In genomic region chr15:72474466-72474911, GRCh38 we compare ENCODE assay signal across 8 cellular contexts. TPM values are rescaled to one million over a fixed set of nuclear protein-coding genes. Genes with fewer than 3 reads are reported as not detected.
A peak's percentile ranks its signal among the peaks of the same experiment; 100 is the strongest.
DNase-seq lines count a peak whose midpoint lies in the region; ATAC-seq and TF ChIP-seq lines count a peak whose summit lies in the region.

No MANE protein-coding gene starts in this region.

- peak; percentile 17 for ATAC-seq in GM18909 (IDR thresholded peaks at IDR 0.05; ENCODE audit: poor library complexity, unreplicated experiment)
- peak; percentile 19 for ATAC-seq in HG02943 (IDR thresholded peaks at IDR 0.05; ENCODE audit: low read depth, unreplicated experiment)

- H3K27me3 Mint-ChIP-seq in activated T-helper 1 cell treated with anti-CD3 and anti-CD28 coated beads, Interleukin-12 subunit alpha, Interleukin-12 subunit beta, Interleukin-2, Interleukin-4 antibody, amounts not matched to agents 30 ng/mL and 10 ng/mL and 1 ng/mL, durations not matched to agents 14 hours and 24 hours and 36 hours (ENCODE audit: insufficient read depth), result no peaks in the 10 kb centered on the region

- no peak for DNase-seq in activated T-helper 1 cell treated with anti-CD3 and anti-CD28 coated beads, Interleukin-12 subunit alpha, Interleukin-12 subunit beta, Interleukin-2, Interleukin-4 antibody, amounts not matched to agents 30 ng/mL and 10 ng/mL and 1 ng/mL, durations not matched to agents 14 hours and 24 hours and 36 hours (ENCODE audit: low spot score)
- DNase-seq in right atrium auricular region (ENCODE audit: low spot score) (no peak), NCI-H1694 (lab: John Stamatoyannopoulos, UW) (no peak), NCI-H2107 (lab: John Stamatoyannopoulos, UW) (no peak), GM10266 (ENCODE audit: extremely low spot score) (no peak)

- intact Hi-C loops in activated T-helper 1 cell treated with anti-CD3 and anti-CD28 coated beads, Interleukin-12 subunit alpha, Interleukin-12 subunit beta, Interleukin-2, Interleukin-4 antibody, amounts not matched to agents 30 ng/mL and 10 ng/mL and 1 ng/mL, durations not matched to agents 14 hours and 24 hours and 36 hours (cut with micrococcal nuclease), result loop anchor here (1.0 to 5.0 kb wide), 7 partner anchors 60 to 578 kb away; partner anchors contain the start of genes ADPGK, BBS4, HIGD2B and NEO1

- H3K27ac Mint-ChIP-seq in activated T-helper 1 cell treated with anti-CD3 and anti-CD28 coated beads, Interleukin-12 subunit alpha, Interleukin-12 subunit beta, Interleukin-2, Interleukin-4 antibody, amounts not matched to agents 30 ng/mL and 10 ng/mL and 1 ng/mL, durations not matched to agents 14 hours and 24 hours and 36 hours, result peak overlapping the region; percentile 99

- peaks cover 0 to 39% of the 10 kb centered on the region in 2 donors for H3K4me1 ChIP-seq in right atrium auricular region
- H3K4me1 ChIP-seq in skeletal muscle satellite cell (ENCODE audit: control insufficient read depth, insufficient read depth, low read length), result peaks cover 22% of the 10 kb centered on the region

- H3K4me2 ChIP-seq in skeletal muscle satellite cell (ENCODE audit: low read length), result peak overlapping the region; percentile 99

- H3K4me1 Mint-ChIP-seq in activated T-helper 1 cell treated with anti-CD3 and anti-CD28 coated beads, Interleukin-12 subunit alpha, Interleukin-12 subunit beta, Interleukin-2, Interleukin-4 antibody, amounts not matched to agents 30 ng/mL and 10 ng/mL and 1 ng/mL, durations not matched to agents 14 hours and 24 hours and 36 hours (ENCODE audit: low read depth), result peaks cover 36% of the 10 kb centered on the region

- no peaks in the 10 kb centered on the region for H3K9me3 Mint-ChIP-seq in activated T-helper 1 cell treated with anti-CD3 and anti-CD28 coated beads, Interleukin-12 subunit alpha, Interleukin-12 subunit beta, Interleukin-2, Interleukin-4 antibody, amounts not matched to agents 30 ng/mL and 10 ng/mL and 1 ng/mL, durations not matched to agents 14 hours and 24 hours and 36 hours

- no peaks in the 10 kb centered on the region for H3K9me3 ChIP-seq in right atrium auricular region
- no peaks in the 10 kb centered on the region for H3K9me3 ChIP-seq in skeletal muscle satellite cell (replicated peaks; ENCODE audit: low read length)

- peak overlapping the region; percentile 99 to 100 for H3K27ac ChIP-seq in right atrium auricular region

- H3K9ac ChIP-seq in skeletal muscle satellite cell (ENCODE audit: low read depth, low read length), result peak overlapping the region; percentile 100

- H3K4me3 ChIP-seq in right atrium auricular region, result peak overlapping the region; percentile 88 to 90
- peak overlapping the region; percentile 99 for H3K4me3 ChIP-seq in skeletal muscle satellite cell (ENCODE audit: low read length)

- H3K36me3 ChIP-seq in right atrium auricular region (no peaks in the 10 kb centered on the region), skeletal muscle satellite cell (ENCODE audit: insufficient read depth, low read length) (peaks cover 21% of the 10 kb centered on the region)

- H3K27me3 ChIP-seq in right atrium auricular region (no peaks in the 10 kb centered on the region), skeletal muscle satellite cell (ENCODE audit: control insufficient read depth, insufficient read depth, low read length) (no peaks in the 10 kb centered on the region)

- H3K36me3 Mint-ChIP-seq in activated T-helper 1 cell treated with anti-CD3 and anti-CD28 coated beads, Interleukin-12 subunit alpha, Interleukin-12 subunit beta, Interleukin-2, Interleukin-4 antibody, amounts not matched to agents 30 ng/mL and 10 ng/mL and 1 ng/mL, durations not matched to agents 14 hours and 24 hours and 36 hours (ENCODE audit: low read depth), result peaks cover 25% of the 10 kb centered on the region

- TF ChIP-seq CTCF in right atrium auricular region (IDR thresholded peaks at IDR 0.05) (no peak), GM10266 (IDR thresholded peaks at IDR 0.05; ENCODE audit: control insufficient read depth, insufficient read depth, low read depth, missing control alignments) (no peak)

- H3K4me3 Mint-ChIP-seq in activated T-helper 1 cell treated with anti-CD3 and anti-CD28 coated beads, Interleukin-12 subunit alpha, Interleukin-12 subunit beta, Interleukin-2, Interleukin-4 antibody, amounts not matched to agents 30 ng/mL and 10 ng/mL and 1 ng/mL, durations not matched to agents 14 hours and 24 hours and 36 hours, result peak overlapping the region; percentile 95

RNA-seq across cellular contexts. Expression of gene ARIH1, which starts 0.4 kb away (rescaled TPM):
- 140 and 144 TPM in 2 replicates for total RNA-seq in activated T-helper 1 cell treated with anti-CD3 and anti-CD28 coated beads, Interleukin-12 subunit alpha, Interleukin-12 subunit beta, Interleukin-2, Interleukin-4 antibody, amounts not matched to agents 30 ng/mL and 10 ng/mL and 1 ng/mL, durations not matched to agents 14 hours and 24 hours and 36 hours
- total RNA-seq in right atrium auricular region, result 10 to 100 TPM; 40.7 to 41.5 TPM
- total RNA-seq in skeletal muscle satellite cell (2012; rRNA removed), result 15.7 and 26.4 TPM in 2 replicates
